26 cellular contexts compared by ENCODE assay signal in the genomic region with DNA sequence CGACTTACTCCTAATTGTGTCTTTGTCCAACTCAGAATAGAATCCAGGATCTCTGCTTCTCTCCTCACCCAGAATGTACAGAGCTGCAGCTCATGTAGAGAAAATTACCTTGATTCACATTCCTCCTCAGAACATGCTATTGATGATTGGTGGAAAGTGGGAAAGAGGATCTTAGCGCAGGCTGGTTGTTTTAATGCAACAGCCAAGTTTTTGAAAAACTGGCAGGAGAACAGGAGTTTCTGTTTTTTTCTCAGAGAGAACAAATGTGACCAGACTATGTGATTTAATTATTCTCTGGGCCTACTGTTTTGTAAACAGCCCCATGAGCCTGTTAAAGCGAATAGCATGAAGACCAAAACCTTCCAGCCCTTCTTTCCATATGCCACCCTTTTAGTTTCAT. TPM values are rescaled to one million over a fixed set of nuclear protein-coding genes. Genes with fewer than 3 reads are reported as not detected.
DNase-seq lines count a peak whose midpoint lies in the region; ATAC-seq, FAIRE-seq and TF ChIP-seq lines count a peak whose summit lies in the region.
"Had no signal": no experiment of that assay in that cellular context is flagged by ENCODE, and none has a peak within 500 bp of the region (broad histone marks: within the 10 kb centered on the region; RNA-seq: fewer than 3 reads in every experiment).

No MANE protein-coding gene starts in this region.

- DNase-seq in G401 (ENCODE audit: low spot score) (peak; percentile 34), cerebellar cortex (ENCODE audit: low spot score) (peak; percentile 20), medulla oblongata (ENCODE audit: extremely low spot score) (peak; percentile 69), NCI-H1105 (lab: John Stamatoyannopoulos, UW) (no peak), HepG2 (ENCODE audit: low spot score) (no peak)
- DNase-seq in stimulated activated naive B cell treated with anti-CD40 and anti-IgM and Interleukin-4, amounts not matched to agents 10 μg/mL and 1 μg/mL and 100 μg/mL, for 72 hours = no peak
- DNase-seq: CD4-positive, alpha-beta T cell; COR-L47; DMS 273 treated with DMSO at 0.1 percent for 48 hours; DND-41; KG1; NCI-H1092 treated with DMSO at 0.1 percent for 48 hours; NCI-H146; NCI-H2029; NCI-H2227 treated with DMSO at 0.1 percent for 48 hours; NCI-H510A treated with DMSO at 0.1 percent for 48 hours; NCI-H748 treated with DMSO at 0.1 percent for 48 hours; PC-9; RPMI8226; SHP77 had no signal

- peaks cover 2% of the 10 kb centered on the region for H3K79me2 ChIP-seq in HepG2 (ENCODE audit: insufficient read depth, low read length)

- H2AFZ ChIP-seq in HepG2 (ENCODE audit: low read length) = no peak overlapping the region
- H2AFZ ChIP-seq: GM23338, PC-9 had no signal

- H3K4me1 Mint-ChIP-seq in stimulated activated naive B cell treated with anti-CD40 and anti-IgM and Interleukin-4, amounts not matched to agents 10 μg/mL and 1 μg/mL and 100 μg/mL, for 72 hours = peaks cover 27 to 46% of the 10 kb centered on the region in 2 donors
- H3K4me1 Mint-ChIP-seq: GM23338 had no signal

- TF ChIP-seq POLR2A in HepG2 (IDR thresholded peaks at IDR 0.05; ENCODE audit: insufficient read depth in 1 of 2, low read depth in 2 of 2, low read length in 2 of 2) = no peak

- CTCF ChIA-PET in HepG2 (lab: Yijun Ruan, JAX; ENCODE audit: low intra/inter-chr PET ratio, low total read pairs) = no interaction called here

- H3K27me3 Mint-ChIP-seq in stimulated activated naive B cell treated with anti-CD40 and anti-IgM and Interleukin-4, amounts not matched to agents 10 μg/mL and 1 μg/mL and 100 μg/mL, for 72 hours = no peaks in the 10 kb centered on the region
- H3K27me3 Mint-ChIP-seq: CD4-positive, alpha-beta T cell had no signal

- FAIRE-seq in HepG2 (lab: Jason Lieb, UNC) = no peak
- FAIRE-seq: A549, G401.6, GM12892 had no signal

- intact Hi-C loops in HepG2 (cut with micrococcal nuclease; ENCODE audit: unreplicated experiment) = no loop called here

- no peak overlapping the region for H3K4me3 Mint-ChIP-seq in stimulated activated naive B cell treated with anti-CD40 and anti-IgM and Interleukin-4, amounts not matched to agents 10 μg/mL and 1 μg/mL and 100 μg/mL, for 72 hours
- H3K4me3 Mint-ChIP-seq: CD4-positive, alpha-beta T cell; GM23338 had no signal

- no peak overlapping the region for H3K27ac ChIP-seq in HepG2 (ENCODE audit: extremely low read length, insufficient read depth, low read length)
- H3K27ac ChIP-seq: A549, PC-9 had no signal

- H3K27ac Mint-ChIP-seq in stimulated activated naive B cell treated with anti-CD40 and anti-IgM and Interleukin-4, amounts not matched to agents 10 μg/mL and 1 μg/mL and 100 μg/mL, for 72 hours = peak overlapping the region; percentile 44
- H3K27ac Mint-ChIP-seq: CD4-positive, alpha-beta T cell; GM23338 had no signal

- H3K4me3 ChIP-seq in HepG2 (replicated peaks in 1 of 3; ENCODE audit: insufficient read depth in 1 of 3, low read depth in 2 of 3, low read length in 3 of 3) = no peak overlapping the region
- H3K4me3 ChIP-seq: A549, GM23338, PC-9 had no signal

- in situ Hi-C loops in G401 (cut with HindIII; ENCODE audit: low sequenced_read_pairs) (no loop called here), HepG2 (cut with HindIII; ENCODE audit: extremely low pct_ligation_motif_present, low pct_unique_long_range_greater_than_20kb) (no loop called here)

- TF ChIP-seq EP300 in HepG2 (IDR thresholded peaks at IDR 0.05; ENCODE audit: low read depth in 2 of 2, low read length in 2 of 2) (no peak), HepG2 (CRISPR knock-in tag; IDR thresholded peaks at IDR 0.05; ENCODE audit: borderline replicate concordance) (no peak)

- peaks cover 15 to 38% of the 10 kb centered on the region in 2 experiments for H3K36me3 ChIP-seq in HepG2 (replicated peaks in 1 of 2; ENCODE audit: control insufficient read depth in 1 of 2, insufficient read depth in 2 of 2, low read length in 2 of 2)

- WGBS in HepG2 (ENCODE audit: low lambda C conversion rate) = 97% methylated on average over 3 of the region's 3 CpGs

- H3K36me3 Mint-ChIP-seq in stimulated activated naive B cell treated with anti-CD40 and anti-IgM and Interleukin-4, amounts not matched to agents 10 μg/mL and 1 μg/mL and 100 μg/mL, for 72 hours = peaks cover 46 to 59% of the 10 kb centered on the region in 2 donors

- H3K27me3 ChIP-seq in HepG2 (ENCODE audit: control insufficient read depth in 1 of 2, insufficient read depth in 2 of 2, low read length in 2 of 2) = no peaks in the 10 kb centered on the region

- H3K9ac ChIP-seq in HepG2 (ENCODE audit: insufficient read depth, low read depth, low read length) = no peak overlapping the region

- no peak for TF ChIP-seq CTCF in HepG2 (CRISPR knock-in tag; IDR thresholded peaks at IDR 0.05)

- POLR2A ChIA-PET in HepG2 (lab: Yijun Ruan, JAX) = no interaction called here

- TF ChIP-seq RAD21 in HepG2 (CRISPR knock-in tag; IDR thresholded peaks at IDR 0.05) = no peak

- H3K4me1 ChIP-seq in HepG2 (ENCODE audit: insufficient read depth, low read length) = no peaks in the 10 kb centered on the region

- H3K9me3 ChIP-seq in HepG2 (ENCODE audit: low read length) = no peaks in the 10 kb centered on the region
- H3K9me3 ChIP-seq: A549 had no signal

- no peak overlapping the region for H3K4me2 ChIP-seq in HepG2 (ENCODE audit: low read depth, low read length)
- H3K4me2 ChIP-seq: A549, GM23338, PC-9 had no signal

- BruUV-seq in HepG2 (replicated peaks; lab: Mats Ljungman, UMichigan) = no TSS peak

- no peaks in the 10 kb centered on the region for H3K9me3 Mint-ChIP-seq in stimulated activated naive B cell treated with anti-CD40 and anti-IgM and Interleukin-4, amounts not matched to agents 10 μg/mL and 1 μg/mL and 100 μg/mL, for 72 hours
- H3K9me3 Mint-ChIP-seq: CD4-positive, alpha-beta T cell; GM23338 had no signal

- no peaks in the 10 kb centered on the region for H4K20me1 ChIP-seq in HepG2 (ENCODE audit: insufficient read depth, low read length)

- ATAC-seq in stimulated activated naive B cell treated with anti-CD40 and anti-IgM and Interleukin-4, amounts not matched to agents 10 μg/mL and 1 μg/mL and 100 μg/mL, for 72 hours (replicated peaks) = no peak
- ATAC-seq in HepG2 = no peak
- no peak for ATAC-seq in HG02852 (IDR thresholded peaks at IDR 0.05; ENCODE audit: unreplicated experiment)
- ATAC-seq in GM21737 (IDR thresholded peaks at IDR 0.05; ENCODE audit: unreplicated experiment) = no peak
- ATAC-seq: A549, GM23338 had no signal

RNA-seq across cellular contexts. Expression of gene IL18BP, which starts 19.1 kb away (rescaled TPM):
- total RNA-seq in G401 (2014; rRNA removed; shearing (Covaris generic)) = 0.25 and 5.6 TPM in 2 replicates
- total RNA-seq in HepG2 (2016; rRNA removed; fragmentation: Illumina TruSeq; extraction: Trizol) = 1.0 and 4.1 TPM in 2 replicates
- 0.40 and 0.44 TPM in 2 replicates for total RNA-seq in HepG2 (2016; cell fraction: cytosol; rRNA removed; fragmentation: Illumina TruSeq; extraction: Trizol; ENCODE audit: low read depth)
- 0.56 and 5.0 TPM in 2 replicates for total RNA-seq in HepG2 (2016; cell fraction: insoluble cytoplasmic fraction; rRNA removed; fragmentation: Illumina TruSeq; extraction: Trizol)
- 0.83 and 0.93 TPM in 2 replicates for total RNA-seq in HepG2 (2016; cell fraction: membrane; rRNA removed; fragmentation: Illumina TruSeq; extraction: Trizol)
- total RNA-seq in HepG2 (2016; cell fraction: nucleus; rRNA removed; fragmentation: Illumina TruSeq; extraction: Trizol) = 9.0 and 13.2 TPM in 2 replicates
- polyA plus RNA-seq in HepG2 (2011; rRNA removed) = 12.6 and 12.8 TPM in 2 replicates
- polyA plus RNA-seq in HepG2 (2011; cell fraction: cytosol; rRNA removed) = 2.0 and 3.4 TPM in 2 replicates
- 74.1 and 107 TPM in 2 replicates for polyA plus RNA-seq in HepG2 (2011; cell fraction: nucleus; rRNA removed)
- 6.4 and 9.6 TPM in 2 replicates for polyA plus RNA-seq in HepG2 (2012)
- 0.65 and 0.94 TPM in 2 replicates for polyA plus RNA-seq in HepG2 (2016; cell fraction: cytosol; fragmentation: Illumina TruSeq; extraction: Trizol; ENCODE audit: low read depth)
- 0.89 and 1.3 TPM in 2 replicates for polyA plus RNA-seq in HepG2 (2016; cell fraction: insoluble cytoplasmic fraction; fragmentation: Illumina TruSeq; extraction: Trizol; ENCODE audit: low read depth)
- 1.1 and 1.4 TPM in 2 replicates for polyA plus RNA-seq in HepG2 (2016; cell fraction: membrane; fragmentation: Illumina TruSeq; extraction: Trizol; ENCODE audit: low read depth)
- polyA plus RNA-seq in HepG2 (2016; cell fraction: nucleus; fragmentation: Illumina TruSeq; extraction: Trizol; ENCODE audit: insufficient read depth, low read depth) = 40.3 and 43.0 TPM in 2 replicates
- polyA minus RNA-seq in HepG2 (2011; rRNA and poly(A)+ RNA removed; ENCODE audit: low replicate concordance) = 13.0 and 17.5 TPM in 2 replicates
- polyA minus RNA-seq in HepG2 (2011; cell fraction: cytosol; rRNA and poly(A)+ RNA removed) = 1.2 and 1.4 TPM in 2 replicates
- polyA minus RNA-seq in HepG2 (2011; cell fraction: nucleus; rRNA and poly(A)+ RNA removed) = 18.8 and 20.0 TPM in 2 replicates

RNA-seq across cellular contexts. Expression of gene RNF121, which starts 50.7 kb away (rescaled TPM):
- 33.9 and 47.2 TPM in 2 replicates for total RNA-seq in G401 (2014; rRNA removed; shearing (Covaris generic))
- 18.9 and 28.6 TPM in 2 replicates for total RNA-seq in HepG2 (2016; rRNA removed; fragmentation: Illumina TruSeq; extraction: Trizol)
- 8.5 and 9.6 TPM in 2 replicates for total RNA-seq in HepG2 (2016; cell fraction: cytosol; rRNA removed; fragmentation: Illumina TruSeq; extraction: Trizol; ENCODE audit: low read depth)
- total RNA-seq in HepG2 (2016; cell fraction: insoluble cytoplasmic fraction; rRNA removed; fragmentation: Illumina TruSeq; extraction: Trizol) = 16.8 and 27.6 TPM in 2 replicates
- total RNA-seq in HepG2 (2016; cell fraction: membrane; rRNA removed; fragmentation: Illumina TruSeq; extraction: Trizol) = 14.5 and 17.2 TPM in 2 replicates
- total RNA-seq in HepG2 (2016; cell fraction: nucleus; rRNA removed; fragmentation: Illumina TruSeq; extraction: Trizol) = 42.0 and 47.9 TPM in 2 replicates
- 41.9 and 44.3 TPM in 2 replicates for polyA plus RNA-seq in HepG2 (2011; rRNA removed)
- 25.0 and 29.9 TPM in 2 replicates for polyA plus RNA-seq in HepG2 (2011; cell fraction: cytosol; rRNA removed)
- polyA plus RNA-seq in HepG2 (2011; cell fraction: nucleus; rRNA removed) = 100 and 122 TPM in 2 replicates
- polyA plus RNA-seq in HepG2 (2012) = 30.5 and 30.7 TPM in 2 replicates
- 6.6 and 7.8 TPM in 2 replicates for polyA plus RNA-seq in HepG2 (2016; cell fraction: cytosol; fragmentation: Illumina TruSeq; extraction: Trizol; ENCODE audit: low read depth)
- polyA plus RNA-seq in HepG2 (2016; cell fraction: insoluble cytoplasmic fraction; fragmentation: Illumina TruSeq; extraction: Trizol; ENCODE audit: low read depth) = 16.9 and 18.4 TPM in 2 replicates
- 12.1 and 14.4 TPM in 2 replicates for polyA plus RNA-seq in HepG2 (2016; cell fraction: membrane; fragmentation: Illumina TruSeq; extraction: Trizol; ENCODE audit: low read depth)
- 57.4 and 74.3 TPM in 2 replicates for polyA plus RNA-seq in HepG2 (2016; cell fraction: nucleus; fragmentation: Illumina TruSeq; extraction: Trizol; ENCODE audit: insufficient read depth, low read depth)
- polyA minus RNA-seq in HepG2 (2011; rRNA and poly(A)+ RNA removed; ENCODE audit: low replicate concordance) = 76.8 and 102 TPM in 2 replicates
- 13.9 and 20.8 TPM in 2 replicates for polyA minus RNA-seq in HepG2 (2011; cell fraction: cytosol; rRNA and poly(A)+ RNA removed)
- polyA minus RNA-seq in HepG2 (2011; cell fraction: nucleus; rRNA and poly(A)+ RNA removed) = 80.1 TPM in 2 replicates

RNA-seq across cellular contexts. Expression of gene XNDC1N, which starts 51.2 kb away (rescaled TPM):
- total RNA-seq in G401 (2014; rRNA removed; shearing (Covaris generic)) = 0.41 and 10.1 TPM in 2 replicates
- total RNA-seq in HepG2 (2016; rRNA removed; fragmentation: Illumina TruSeq; extraction: Trizol) = 6.3 and 7.5 TPM in 2 replicates
- total RNA-seq in HepG2 (2016; cell fraction: cytosol; rRNA removed; fragmentation: Illumina TruSeq; extraction: Trizol; ENCODE audit: low read depth) = 3.3 and 3.9 TPM in 2 replicates
- total RNA-seq in HepG2 (2016; cell fraction: insoluble cytoplasmic fraction; rRNA removed; fragmentation: Illumina TruSeq; extraction: Trizol) = 6.2 and 8.6 TPM in 2 replicates
- total RNA-seq in HepG2 (2016; cell fraction: membrane; rRNA removed; fragmentation: Illumina TruSeq; extraction: Trizol) = 2.8 and 3.2 TPM in 2 replicates
- 26.2 and 30.4 TPM in 2 replicates for total RNA-seq in HepG2 (2016; cell fraction: nucleus; rRNA removed; fragmentation: Illumina TruSeq; extraction: Trizol)
- polyA plus RNA-seq in HepG2 (2011; rRNA removed) = 2.7 and 3.4 TPM in 2 replicates
- polyA plus RNA-seq in HepG2 (2011; cell fraction: cytosol; rRNA removed) = 1.9 and 2.0 TPM in 2 replicates
- polyA plus RNA-seq in HepG2 (2011; cell fraction: nucleus; rRNA removed) = 9.8 and 10.5 TPM in 2 replicates
- 1.8 and 3.0 TPM in 2 replicates for polyA plus RNA-seq in HepG2 (2012)
- 0.81 and 1.0 TPM in 2 replicates for polyA plus RNA-seq in HepG2 (2016; cell fraction: cytosol; fragmentation: Illumina TruSeq; extraction: Trizol; ENCODE audit: low read depth)
- 3.4 and 3.6 TPM in 2 replicates for polyA plus RNA-seq in HepG2 (2016; cell fraction: insoluble cytoplasmic fraction; fragmentation: Illumina TruSeq; extraction: Trizol; ENCODE audit: low read depth)
- polyA plus RNA-seq in HepG2 (2016; cell fraction: membrane; fragmentation: Illumina TruSeq; extraction: Trizol; ENCODE audit: low read depth) = 0.71 and 2.2 TPM in 2 replicates
- 7.4 and 7.6 TPM in 2 replicates for polyA plus RNA-seq in HepG2 (2016; cell fraction: nucleus; fragmentation: Illumina TruSeq; extraction: Trizol; ENCODE audit: insufficient read depth, low read depth)
- 11.7 and 28.4 TPM in 2 replicates for polyA minus RNA-seq in HepG2 (2011; rRNA and poly(A)+ RNA removed; ENCODE audit: low replicate concordance)
- polyA minus RNA-seq in HepG2 (2011; cell fraction: cytosol; rRNA and poly(A)+ RNA removed) = 2.0 and 3.7 TPM in 2 replicates
- polyA minus RNA-seq in HepG2 (2011; cell fraction: nucleus; rRNA and poly(A)+ RNA removed) = 40.4 and 41.6 TPM in 2 replicates

Comparison
In these comparisons a context has a peak if more than half of its experiments do, and no peak if none do; other contexts are left out.
1. DNase-seq: peak in G401 (single experiment), cerebellar cortex (single experiment) and medulla oblongata (single experiment); none in stimulated activated naive B cell treated with anti-CD40 and anti-IgM and Interleukin-4, amounts not matched to agents 10 μg/mL and 1 μg/mL and 100 μg/mL, for 72 hours (single experiment), NCI-H1105 (single experiment) and HepG2 (single experiment).